ENCODE assay signal across 25 cellular contexts in the genomic region with DNA sequence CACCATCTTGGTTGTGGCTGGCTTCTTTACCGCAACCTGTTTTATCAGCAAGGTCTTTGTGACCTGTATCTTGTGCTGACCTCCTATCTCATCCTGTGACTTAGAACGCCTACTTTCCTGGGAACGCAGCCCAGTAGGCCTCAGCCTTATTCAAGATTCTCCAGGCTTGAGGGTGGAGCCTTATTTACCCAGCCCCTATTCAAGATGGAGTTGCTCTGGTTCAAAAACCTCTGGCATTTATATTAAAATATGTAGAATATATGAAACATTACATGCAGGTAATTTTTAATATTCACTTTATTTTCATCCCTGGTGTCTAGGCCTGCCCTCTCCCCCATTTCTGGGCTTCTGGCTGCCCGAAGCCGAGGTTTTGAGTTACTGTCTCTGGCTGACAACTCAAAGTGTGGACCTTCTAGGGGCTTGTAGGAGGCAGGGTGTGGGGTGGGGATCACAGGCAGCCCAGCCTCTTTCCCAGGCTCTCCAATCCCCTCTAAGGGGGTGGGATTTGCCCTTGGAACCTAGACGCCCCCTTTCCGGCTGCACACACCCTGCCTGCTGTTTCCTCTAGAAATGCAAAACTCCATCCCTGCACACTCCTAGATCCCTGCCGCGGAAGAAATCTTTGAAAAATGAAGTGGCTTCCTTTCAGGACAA.
"Had no signal": no experiment of that assay in that cellular context is flagged by ENCODE, and none has a peak within 500 bp of the region (broad histone marks: within the 10 kb centered on the region; RNA-seq: fewer than 3 reads in every experiment).

No MANE protein-coding gene starts in this region.

- H3K4me1 ChIP-seq: SJSA1 had no signal

- H3K27me3 ChIP-seq: brain microvascular endothelial cell, cardiac muscle cell, SJSA1 had no signal

- ATAC-seq: activated T-cell treated with anti-CD3 and anti-CD28 coated beads, Interleukin-2, amount 50 U/mL, for 72 hours; T-helper 17 cell had no signal

- H3K36me3 ChIP-seq: cardiac muscle cell, SJSA1 had no signal

- DNase-seq: activated B cell treated with CpG ODN at 0.5 μM for 24 hours; activated CD4-positive, alpha-beta T cell treated with anti-CD3 and anti-CD28 coated beads for 1 hour; activated CD4-positive, alpha-beta T cell treated with anti-CD3 and anti-CD28 coated beads, Interleukin-2, amount 10 ng/mL, durations not matched to agents 24 days and 14 days; activated CD4-positive, alpha-beta T cell treated with anti-CD3 and anti-CD28 coated beads, Interleukin-2, amount 50 U/mL, for 48 hours; activated gamma-delta T cell treated with Interleukin-2 at 50 U/mL for 16 hours; activated naive CD4-positive, alpha-beta T cell treated with anti-CD3 and anti-CD28 coated beads, Interleukin-2, amount 10 ng/mL, durations not matched to agents 7 days and 5 days; activated naive CD8-positive, alpha-beta T cell treated with anti-CD3 and anti-CD28 coated beads for 36 hours; activated T-cell treated with anti-CD3 and anti-CD28 coated beads, Interleukin-2, amount 50 U/mL, for 72 hours; brain microvascular endothelial cell; cerebellar nuclear complex; KG1; NCI-H1092; NCI-H1417; NCI-H1930; NCI-H2171; NCI-H2227 treated with DMSO at 0.1 percent for 48 hours; NCI-H446 treated with DMSO at 0.1 percent for 48 hours; NCI-H524 treated with DMSO at 0.1 percent for 48 hours; NCI-H748 treated with DMSO at 0.1 percent for 48 hours; RPMI8226; SHP77; T-helper 17 cell; T-helper 9 cell had no signal

- H3K27ac ChIP-seq: brain microvascular endothelial cell, cardiac muscle cell, SJSA1 had no signal

- H3K4me3 ChIP-seq: cardiac muscle cell, SJSA1 had no signal

- H3K9me3 ChIP-seq: SJSA1 had no signal
